In genomic region chr3:36696799-36697198, GRCh38 we compare ENCODE assay signal across 27 cellular contexts.
A peak's percentile ranks its signal among the peaks of the same experiment; 100 is the strongest.
DNase-seq lines count a peak whose midpoint lies in the region; ATAC-seq, FAIRE-seq and TF ChIP-seq lines count a peak whose summit lies in the region.
"Had no signal": no experiment of that assay in that cellular context is flagged by ENCODE, and none has a peak within 500 bp of the region (broad histone marks: within the 10 kb centered on the region; RNA-seq: fewer than 3 reads in every experiment).

No MANE protein-coding gene starts in this region.

- H3K27me3 ChIP-seq in BE2C (no peaks in the 10 kb centered on the region), GM23338 (ENCODE audit: insufficient read depth) (no peaks in the 10 kb centered on the region), H1 (replicated peaks in 1 of 4; ENCODE audit: control insufficient read depth in 3 of 4, extremely low read depth in 1 of 4, insufficient read depth in 3 of 4, low read length in 3 of 4) (no peaks in the 10 kb centered on the region), parathyroid adenoma (ENCODE audit: control insufficient read depth, insufficient read depth, low read length) (no peaks in the 10 kb centered on the region)
- H3K27me3 ChIP-seq in effector memory CD4-positive, alpha-beta T cell (replicated peaks; ENCODE audit: control insufficient read depth, insufficient read depth, low read length, poor library complexity, severe bottlenecking): no peaks in the 10 kb centered on the region
- H3K27me3 ChIP-seq: BLaER1, SJSA1 had no signal

- DNase-seq in BE2C: peak; percentile 22
- DNase-seq in GM23338 (ENCODE audit: low spot score): no peak
- no peak for DNase-seq in H1 (ENCODE audit: low read depth in 1 of 2, low spot score in 2 of 2)
- no peak for DNase-seq in A172 (ENCODE audit: low spot score)
- DNase-seq in effector memory CD4-positive, alpha-beta T cell: no peak
- DNase-seq: CD4-positive, CD25-positive, alpha-beta regulatory T cell; DMS53; GOT3; HCEC 1CT; NCI-H1092 treated with DMSO at 0.1 percent for 48 hours; NCI-H1436; NCI-H187; NCI-H2081 treated with DMSO at 0.1 percent for 48 hours; NCI-H2171 treated with DMSO at 0.1 percent for 48 hours; NCI-H345; NCI-H510A treated with DMSO at 0.1 percent for 48 hours; PC-3; SW 1271 had no signal

- H3K27me3 Mint-ChIP-seq in GM23338 (ENCODE audit: insufficient read depth, low read depth, poor library complexity): no peaks in the 10 kb centered on the region
- H3K27me3 Mint-ChIP-seq: IgD-negative memory B cell had no signal

- no peak overlapping the region for H2AK5ac ChIP-seq in H1 (ENCODE audit: low read depth, low read length)

- H3K4me3 Mint-ChIP-seq in GM23338: no peak overlapping the region
- H3K4me3 Mint-ChIP-seq: CD4-positive, CD25-positive, alpha-beta regulatory T cell; IgD-negative memory B cell; T-helper 1 cell treated with Interleukin-12 subunit alpha and Interleukin-12 subunit beta and Interleukin-4 antibody, amounts not matched to agents 30 μg/mL and 1 μg/mL, for 36 hours had no signal

- no peak for FAIRE-seq in H1 (lab: Jason Lieb, UNC)
- FAIRE-seq: D721Med, G401.6 had no signal

- TF ChIP-seq EP300 in H1 (IDR thresholded peaks at IDR 0.05; ENCODE audit: borderline replicate concordance in 1 of 2, low read depth in 2 of 2, low read length in 2 of 2): no peak

- no peak overlapping the region for H2BK120ac ChIP-seq in H1 (replicated peaks; ENCODE audit: low read depth, low read length)

- no peak overlapping the region for H2BK12ac ChIP-seq in H1 (ENCODE audit: low read depth, low read length)

- H2BK5ac ChIP-seq in H1 (ENCODE audit: low read depth, low read length): no peak overlapping the region

- H3K4me1 Mint-ChIP-seq in GM23338: peaks cover 14% of the 10 kb centered on the region; the same call in 2 of the 3 replicates
- H3K4me1 Mint-ChIP-seq: CD4-positive, CD25-positive, alpha-beta regulatory T cell; IgD-negative memory B cell had no signal

- peak overlapping the region; percentile 75 for H3K27ac Mint-ChIP-seq in GM23338
- H3K27ac Mint-ChIP-seq: IgD-negative memory B cell; T-helper 1 cell treated with Interleukin-12 subunit alpha and Interleukin-12 subunit beta and Interleukin-4 antibody, amounts not matched to agents 30 μg/mL and 1 μg/mL, for 36 hours had no signal

- H3K4me3 ChIP-seq in BE2C (ENCODE audit: low read depth, low read length) (no peak overlapping the region), GM23338 (no peak overlapping the region), H1 (ENCODE audit: extremely low read depth in 1 of 4, insufficient read depth in 2 of 4, low read depth in 3 of 4, low read length in 4 of 4) (no peak overlapping the region), parathyroid adenoma (ENCODE audit: low read depth, low read length) (no peak overlapping the region)
- H3K4me3 ChIP-seq in effector memory CD4-positive, alpha-beta T cell (ENCODE audit: insufficient read depth, low read depth, low read length, poor library complexity, severe bottlenecking): no peak overlapping the region
- H3K4me3 ChIP-seq: BLaER1, SJSA1 had no signal

- no peak overlapping the region for H3K18ac ChIP-seq in H1 (ENCODE audit: extremely low read depth, low read length)

- H3K14ac ChIP-seq in H1 (ENCODE audit: insufficient read length): no peak overlapping the region

- H3F3A ChIP-seq in GM23338 (replicated peaks; ENCODE audit: low read depth): no peaks in the 10 kb centered on the region

- peaks cover 8% of the 10 kb centered on the region; the same call in 2 of the 3 replicates for H3K9me3 Mint-ChIP-seq in GM23338
- H3K9me3 Mint-ChIP-seq: IgD-negative memory B cell; T-helper 1 cell treated with Interleukin-12 subunit alpha and Interleukin-12 subunit beta and Interleukin-4 antibody, amounts not matched to agents 30 μg/mL and 1 μg/mL, for 36 hours had no signal

- no peaks in the 10 kb centered on the region for H3K79me1 ChIP-seq in H1 (ENCODE audit: low read depth, low read length)

- TF ChIP-seq CTCF in BE2C (IDR thresholded peaks at IDR 0.05; ENCODE audit: low read depth, low read length): no peak
- no peak for TF ChIP-seq CTCF in GM23338 (conservative IDR thresholded peaks at IDR 0.05; ENCODE audit: low read depth in 2 of 2)
- no peak for TF ChIP-seq CTCF in H1 (IDR thresholded peaks at IDR 0.05; ENCODE audit: control extremely low read depth in 1 of 3, insufficient read depth in 1 of 3, low read depth in 1 of 3, low read length in 3 of 3)
- TF ChIP-seq CTCF in parathyroid adenoma (IDR thresholded peaks at IDR 0.05): no peak

- H3K9ac ChIP-seq in H1 (replicated peaks in 1 of 4; ENCODE audit: extremely low read depth in 1 of 4, low read depth in 3 of 4, low read length in 3 of 4): no peak overlapping the region
- no peak overlapping the region for H3K9ac ChIP-seq in parathyroid adenoma
- H3K9ac ChIP-seq: BLaER1 had no signal

- POLR2A ChIA-PET in H1 (lab: Charles Lee; ENCODE audit: partially characterized antibody): interaction anchor here (0.6 kb wide), 1 partner anchor 24 kb away, joined by 3 read pairs; no protein-coding TSS in a partner anchor

- peak overlapping the region; percentile 59; the same call in 1 of the 2 replicates for H2AFZ ChIP-seq in GM23338
- H2AFZ ChIP-seq in H1 (ENCODE audit: low read length): 0 out of 2 replicates have a peak overlapping the region, but pooled peaks have one; percentile 65
- peak overlapping the region; percentile 70 for H2AFZ ChIP-seq in parathyroid adenoma

- H3K36me3 ChIP-seq in BE2C (no peaks in the 10 kb centered on the region), GM23338 (ENCODE audit: insufficient read depth) (no peaks in the 10 kb centered on the region), H1 (ENCODE audit: control insufficient read depth in 2 of 4, insufficient read depth in 4 of 4, low read length in 3 of 4) (no peaks in the 10 kb centered on the region), parathyroid adenoma (ENCODE audit: control insufficient read depth, insufficient read depth, low read length) (no peaks in the 10 kb centered on the region)
- H3K36me3 ChIP-seq in effector memory CD4-positive, alpha-beta T cell (ENCODE audit: control insufficient read depth, insufficient read depth, low read length): no peaks in the 10 kb centered on the region
- H3K36me3 ChIP-seq: BLaER1, SJSA1 had no signal

- 89% methylated on average over 2 of the region's 2 CpGs; no CpG with 5 or more reads in 1 of the 2 experiments for WGBS in H1 (ENCODE audit: extremely low coverage in 1 of 2, insufficient coverage in 1 of 2, insufficient read length in 1 of 2, insufficient replicate concordance in 2 of 2, low coverage in 1 of 2, low lambda C conversion rate in 2 of 2, missing lambda C conversion rate in 1 of 2), 2 experiments

- H2BK20ac ChIP-seq in H1 (ENCODE audit: low read length): no peak overlapping the region

- TF ChIP-seq POLR2A in H1 (IDR thresholded peaks at IDR 0.05; ENCODE audit: control extremely low read depth in 1 of 2, low read depth in 2 of 2, low read length in 2 of 2): no peak

- ATAC-seq in GM23338 (no peak), HG02970 (IDR thresholded peaks at IDR 0.05; ENCODE audit: low FRiP score, unreplicated experiment) (no peak)
- ATAC-seq: PC-3, Right ventricle myocardium inferior had no signal

- no peak overlapping the region for H4K8ac ChIP-seq in H1 (ENCODE audit: extremely low read depth, insufficient read depth, low read length)

- H3K9me2 ChIP-seq in GM23338 (ENCODE audit: insufficient read depth): peaks cover 2% of the 10 kb centered on the region; the same call in 1 of the 2 replicates

- no peaks in the 10 kb centered on the region for H3K23me2 ChIP-seq in H1 (ENCODE audit: low read depth, low read length)

- TF ChIP-seq RAD21 in H1 (IDR thresholded peaks at IDR 0.05 in 1 of 2, conservative IDR thresholded peaks at IDR 0.05 in 1 of 2; ENCODE audit: low read depth in 2 of 2, low read length in 2 of 2): no peak

- H3K9me3 ChIP-seq in BE2C (no peaks in the 10 kb centered on the region), H1 (ENCODE audit: insufficient read depth in 2 of 2, low read depth in 1 of 2, low read length in 1 of 2) (peaks cover 7 to 14% of the 10 kb centered on the region in 2 experiments; a peak in 2 of 4 replicates), parathyroid adenoma (ENCODE audit: control insufficient read depth, low read length) (no peaks in the 10 kb centered on the region)
- H3K9me3 ChIP-seq in effector memory CD4-positive, alpha-beta T cell (ENCODE audit: control insufficient read depth, low read length): no peaks in the 10 kb centered on the region
- H3K9me3 ChIP-seq: BLaER1, SJSA1 had no signal

- H3K79me2 ChIP-seq in GM23338 (replicated peaks; ENCODE audit: insufficient read depth) (no peaks in the 10 kb centered on the region), H1 (ENCODE audit: control insufficient read depth in 1 of 2, insufficient read depth in 2 of 2, low read length in 2 of 2) (no peaks in the 10 kb centered on the region), parathyroid adenoma (no peaks in the 10 kb centered on the region)

- H3K23ac ChIP-seq in H1 (ENCODE audit: insufficient read length): no peak overlapping the region

- H3K36me3 Mint-ChIP-seq in GM23338 (ENCODE audit: low read depth): peaks cover 4% of the 10 kb centered on the region; the same call in 1 of the 3 replicates
- H3K36me3 Mint-ChIP-seq: CD4-positive, CD25-positive, alpha-beta regulatory T cell; IgD-negative memory B cell had no signal

- CTCF ChIA-PET in H1 (lab: Charles Lee; ENCODE audit: partially characterized antibody): interaction anchor here (0.8 to 2.3 kb wide), 10 partner anchors 10 to 731 kb away, joined by 3 to 22 read pairs (median 4); no protein-coding TSS in a partner anchor

- H3K27ac ChIP-seq in GM23338 (ENCODE audit: low read depth) (no peak overlapping the region), H1 (ENCODE audit: low read depth, low read length) (no peak overlapping the region), parathyroid adenoma (no peak overlapping the region)
- no peak overlapping the region for H3K27ac ChIP-seq in effector memory CD4-positive, alpha-beta T cell (ENCODE audit: insufficient read depth, low read length, poor library complexity, severe bottlenecking)
- H3K27ac ChIP-seq: BLaER1, SJSA1 had no signal

- H4K5ac ChIP-seq in H1 (ENCODE audit: insufficient read length, low read depth, low read length): no peak overlapping the region

- no peak overlapping the region for H3K4ac ChIP-seq in H1 (replicated peaks; ENCODE audit: insufficient read length, low read depth, low read length)

- H4K91ac ChIP-seq in H1 (replicated peaks; ENCODE audit: insufficient read length, low read length): no peak overlapping the region

- no peaks in the 10 kb centered on the region for H4K20me1 ChIP-seq in GM23338 (replicated peaks; ENCODE audit: insufficient read depth)
- no peaks in the 10 kb centered on the region for H4K20me1 ChIP-seq in H1 (replicated peaks in 1 of 2; ENCODE audit: control insufficient read depth in 1 of 2, insufficient read depth in 2 of 2, low read length in 2 of 2)
- H4K20me1 ChIP-seq: BLaER1 had no signal

- H3K4me1 ChIP-seq in BE2C (peaks cover 9% of the 10 kb centered on the region), GM23338 (ENCODE audit: insufficient read depth) (peaks cover 11% of the 10 kb centered on the region), H1 (replicated peaks in 1 of 4; ENCODE audit: control insufficient read depth in 3 of 4, insufficient read depth in 4 of 4, low read length in 3 of 4) (peaks cover 0 to 3% (median under 1%) of the 10 kb centered on the region in 4 experiments; a peak in 1 of 7 replicates), parathyroid adenoma (peaks cover 16% of the 10 kb centered on the region)
- no peaks in the 10 kb centered on the region for H3K4me1 ChIP-seq in effector memory CD4-positive, alpha-beta T cell (ENCODE audit: control insufficient read depth, insufficient read depth, low read length, poor library complexity, severe bottlenecking)
- H3K4me1 ChIP-seq: BLaER1 had no signal

- no peak overlapping the region for H3K4me2 ChIP-seq in GM23338
- no peak overlapping the region for H3K4me2 ChIP-seq in H1 (ENCODE audit: insufficient read depth in 1 of 2, low read depth in 2 of 2, low read length in 2 of 2)
- H3K4me2 ChIP-seq in parathyroid adenoma (ENCODE audit: low read length): no peak overlapping the region
- H3K4me2 ChIP-seq: BLaER1 had no signal

- H3K56ac ChIP-seq in H1 (replicated peaks; ENCODE audit: insufficient read length, low read depth, low read length): no peak overlapping the region

- H2BK15ac ChIP-seq in H1 (ENCODE audit: low read length): no peak overlapping the region
